In the genomic region with DNA sequence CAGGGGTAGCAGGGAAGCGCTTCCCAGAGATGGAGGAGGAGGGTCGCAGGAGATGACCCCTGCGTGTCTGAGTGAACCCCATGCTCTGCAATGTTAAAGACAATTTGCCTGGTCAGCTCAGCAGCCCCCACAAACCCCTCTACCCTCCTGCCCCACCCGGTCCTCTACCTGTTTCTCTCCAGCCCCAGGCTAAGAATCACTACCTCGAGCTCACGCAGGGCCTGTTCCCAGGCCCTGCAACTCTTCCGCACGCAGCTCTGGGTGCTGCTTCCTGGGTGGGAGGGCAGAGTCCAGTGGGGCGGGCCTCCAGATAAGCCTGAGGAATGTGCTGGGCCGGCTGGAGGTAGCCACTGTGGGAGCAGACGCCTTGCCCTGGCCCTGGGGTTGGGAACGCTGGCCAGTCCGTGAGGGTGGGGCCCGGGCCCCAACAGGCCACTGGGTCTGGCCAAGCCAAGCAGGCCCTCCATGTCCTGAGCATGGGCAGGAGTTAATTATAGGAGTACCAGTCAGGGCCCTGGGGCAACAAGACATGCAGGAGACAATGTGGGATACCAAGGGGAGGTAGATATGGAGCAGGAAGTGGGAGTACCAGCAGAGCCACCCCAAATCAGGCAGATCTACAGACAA, we compare ENCODE assay signal across 1 cellular context.
A peak's percentile ranks its signal among the peaks of the same experiment; 100 is the strongest.
TF ChIP-seq lines count a peak whose summit lies in the region.

No MANE protein-coding gene starts in this region.

TF ChIP-seq in Ishikawa, 13 proteins besides CTCF, POLR2A, EP300 and RAD21:
- 0 out of 2 replicates have a peak, but pooled peaks have one; percentile 18 for TF ChIP-seq ZBTB7A (IDR thresholded peaks at IDR 0.05; ENCODE audit: low read depth)
- TF ChIP-seq, protein P1, sequence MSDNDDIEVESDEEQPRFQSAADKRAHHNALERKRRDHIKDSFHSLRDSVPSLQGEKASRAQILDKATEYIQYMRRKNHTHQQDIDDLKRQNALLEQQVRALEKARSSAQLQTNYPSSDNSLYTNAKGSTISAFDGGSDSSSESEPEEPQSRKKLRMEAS (IDR thresholded peaks at IDR 0.05), result no peak; the same call in 1 of the 2 replicates
- TF ChIP-seq TEAD4 (IDR thresholded peaks at IDR 0.05), result peak; percentile 47
- no peak for TF ChIP-seq FOXM1 (IDR thresholded peaks at IDR 0.05; ENCODE audit: borderline replicate concordance, low read depth)
- TF ChIP-seq TAF1 (IDR thresholded peaks at IDR 0.05; ENCODE audit: low read depth), result no peak
- no peak for TF ChIP-seq CREB1 (IDR thresholded peaks at IDR 0.05; ENCODE audit: low read depth)
